ENCODE assay signal across 16 cellular contexts in the genomic region with DNA sequence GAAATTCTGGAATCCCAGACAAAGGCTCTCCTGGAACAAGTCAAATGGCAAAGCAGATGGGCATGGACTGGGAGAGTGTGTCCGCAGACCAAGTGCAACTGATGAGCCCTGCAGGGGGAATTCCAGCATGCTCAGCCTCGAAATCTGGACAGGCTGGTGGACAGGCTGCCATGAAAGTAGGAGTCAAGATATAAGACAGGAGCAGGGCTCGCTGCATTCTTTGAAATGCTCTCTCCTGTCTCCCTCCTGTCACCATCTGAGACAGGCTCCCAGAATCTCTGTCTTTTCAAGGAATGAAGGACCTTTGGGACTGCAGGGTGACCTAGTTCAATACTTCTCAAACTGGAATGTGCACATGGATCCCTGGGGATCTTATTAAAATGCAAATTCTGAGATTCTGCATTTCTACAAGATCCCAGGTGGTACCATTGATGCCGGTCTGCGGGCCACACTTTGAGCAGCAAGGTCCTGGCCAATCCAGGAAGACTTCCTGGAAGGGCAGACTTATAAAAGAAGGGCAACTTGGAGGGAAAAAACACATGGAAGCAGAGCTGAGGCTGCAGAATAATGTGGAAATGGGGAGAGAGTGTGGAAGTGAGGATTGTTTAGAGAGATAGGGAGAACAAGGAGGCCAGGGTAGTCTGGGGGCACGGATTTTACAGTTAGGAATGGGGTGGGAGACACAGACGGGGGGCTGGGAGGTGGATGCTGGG. TPM values are rescaled to one million over a fixed set of nuclear protein-coding genes. Genes with fewer than 3 reads are reported as not detected.
"Had no signal": no experiment of that assay in that cellular context is flagged by ENCODE, and none has a peak within 500 bp of the region (broad histone marks: within the 10 kb centered on the region; RNA-seq: fewer than 3 reads in every experiment).

No MANE protein-coding gene starts in this region.

- DNase-seq: activated CD4-positive, alpha-beta T cell treated with anti-CD3 and anti-CD28 coated beads for 4 hours; activated naive CD4-positive, alpha-beta T cell treated with Interleukin-2 at 50 U/mL for 16 hours; hippocampal formation; sigmoid colon; T-helper 9 cell; uterus had no signal

- H3K36me3 ChIP-seq: cardiac muscle cell, colonic mucosa, sigmoid colon, uterus had no signal

- H3K4me3 Mint-ChIP-seq: activated CD8-positive, alpha-beta T cell treated with anti-CD3 and anti-CD28 coated beads, Interleukin-2, amount 10 ng/mL, durations not matched to agents 7 days and 5 days; activated naive CD8-positive, alpha-beta T cell treated with anti-CD3 and anti-CD28 coated beads, Interleukin-2, amount 50 U/mL, for 24 hours; nephron; stimulated activated naive CD8-positive, alpha-beta T cell treated with anti-CD3 and anti-CD28 coated beads, Interleukin-15, Interleukin-2, amounts not matched to agents 100 ng/mL and 50 ng/mL, for 24 hours had no signal

- H3K9me3 Mint-ChIP-seq: activated naive CD8-positive, alpha-beta T cell treated with anti-CD3 and anti-CD28 coated beads, Interleukin-2, amount 50 U/mL, for 24 hours; nephron; stimulated activated naive CD8-positive, alpha-beta T cell treated with anti-CD3 and anti-CD28 coated beads, Interleukin-15, Interleukin-2, amounts not matched to agents 100 ng/mL and 50 ng/mL, for 24 hours had no signal

- H3K27ac ChIP-seq: cardiac muscle cell, colonic mucosa, sigmoid colon, uterus, VCaP had no signal

- H3K9me3 ChIP-seq: colonic mucosa, sigmoid colon, uterus had no signal

- H3K4me1 ChIP-seq: colonic mucosa, sigmoid colon, uterus had no signal

- H3K4me1 Mint-ChIP-seq: activated naive CD8-positive, alpha-beta T cell treated with anti-CD3 and anti-CD28 coated beads, Interleukin-2, amount 50 U/mL, for 24 hours had no signal

- H3K4me3 ChIP-seq: cardiac muscle cell, colonic mucosa, sigmoid colon, uterus had no signal

- H3K27me3 ChIP-seq: cardiac muscle cell, colonic mucosa, uterus had no signal

- H3K27ac Mint-ChIP-seq: activated CD8-positive, alpha-beta T cell treated with anti-CD3 and anti-CD28 coated beads, Interleukin-2, amount 10 ng/mL, durations not matched to agents 7 days and 5 days; activated naive CD8-positive, alpha-beta T cell treated with anti-CD3 and anti-CD28 coated beads, Interleukin-2, amount 50 U/mL, for 24 hours; stimulated activated naive CD8-positive, alpha-beta T cell treated with anti-CD3 and anti-CD28 coated beads, Interleukin-15, Interleukin-2, amounts not matched to agents 100 ng/mL and 50 ng/mL, for 24 hours had no signal

RNA-seq across cellular contexts. Expression of a gene that starts 29.8 kb away (rescaled TPM):
- total RNA-seq: activated CD8-positive, alpha-beta T cell treated with anti-CD3 and anti-CD28 coated beads, Interleukin-2, amount 10 ng/mL, durations not matched to agents 7 days and 5 days; endothelial cell of umbilical vein; osteoblast had no signal
- polyA plus RNA-seq: endothelial cell of umbilical vein had no signal

RNA-seq across cellular contexts. Expression of a gene that starts 51.5 kb away (rescaled TPM):
- total RNA-seq: activated CD8-positive, alpha-beta T cell treated with anti-CD3 and anti-CD28 coated beads, Interleukin-2, amount 10 ng/mL, durations not matched to agents 7 days and 5 days; endothelial cell of umbilical vein; osteoblast; sigmoid colon; temporal lobe had no signal
- polyA plus RNA-seq: endothelial cell of umbilical vein had no signal
